23 cellular contexts compared by ENCODE assay signal in the genomic region with DNA sequence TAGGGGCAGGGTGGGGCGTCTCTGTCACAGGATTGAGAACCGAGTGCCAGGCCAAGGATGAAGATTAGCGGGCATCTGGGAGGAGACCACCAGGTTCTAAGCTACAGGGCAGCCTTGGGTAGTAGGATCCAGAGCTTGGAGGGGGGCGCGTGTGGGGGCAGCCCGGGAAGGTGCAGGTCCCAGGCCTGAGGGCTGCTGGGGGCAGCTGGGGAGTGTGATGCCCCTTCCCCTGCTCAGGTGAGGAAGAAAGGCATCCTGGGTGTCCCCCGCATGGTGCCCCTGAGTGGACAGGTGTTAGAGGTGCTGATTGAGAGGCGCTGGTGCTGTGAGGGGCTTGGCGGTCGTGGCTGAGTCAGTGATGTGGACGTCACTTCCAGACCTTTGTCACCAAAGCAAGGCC.
"Had no signal": no experiment of that assay in that cellular context is flagged by ENCODE, and none has a peak within 500 bp of the region (broad histone marks: within the 10 kb centered on the region; RNA-seq: fewer than 3 reads in every experiment).

No MANE protein-coding gene starts in this region.

- H3K27me3 ChIP-seq: cardiac muscle cell, foreskin keratinocyte had no signal

- H3K27ac ChIP-seq: cardiac muscle cell, foreskin keratinocyte, lower lobe of right lung, tibial artery had no signal

- H3K4me2 ChIP-seq: smooth muscle cell had no signal

- H3K4me3 ChIP-seq: cardiac muscle cell, lower lobe of right lung, smooth muscle cell, tibial artery had no signal

- H3K36me3 ChIP-seq: cardiac muscle cell, lower lobe of right lung, tibial artery had no signal

- H3K9me3 Mint-ChIP-seq: activated B cell treated with CpG ODN at 0.5 μM for 24 hours; activated naive CD8-positive, alpha-beta T cell treated with anti-CD3 and anti-CD28 coated beads for 36 hours; activated T-cell treated with anti-CD3 and anti-CD28 coated beads, Interleukin-2, amount 50 U/mL, for 4 hours; activated T-helper 2 cell treated with anti-CD3 and anti-CD28 coated beads, Interferon-gamma antibody, Interleukin-2, Interleukin-4, amounts not matched to agents 10 μg/mL and 5 μg/mL and 100 μg/mL, durations not matched to agents 14 hours and 24 hours and 36 hours had no signal

- ATAC-seq: activated CD4-positive, alpha-beta T cell treated with anti-CD3 and anti-CD28 coated beads for 36 hours; activated T-cell treated with anti-CD3 and anti-CD28 coated beads, Interleukin-2, amount 50 U/mL, for 4 hours; lower lobe of right lung; T-helper 17 cell had no signal

- H3K27me3 Mint-ChIP-seq: activated CD4-positive, alpha-beta T cell treated with anti-CD3 and anti-CD28 coated beads for 36 hours; activated naive CD8-positive, alpha-beta T cell treated with anti-CD3 and anti-CD28 coated beads for 36 hours had no signal

- H3K4me1 ChIP-seq: lower lobe of right lung, tibial artery had no signal

- H3K4me1 Mint-ChIP-seq: activated B cell treated with CpG ODN at 0.5 μM for 24 hours; activated CD4-positive, alpha-beta T cell treated with anti-CD3 and anti-CD28 coated beads for 36 hours; activated naive CD8-positive, alpha-beta T cell treated with anti-CD3 and anti-CD28 coated beads for 36 hours had no signal

- DNase-seq: activated B cell treated with CpG ODN at 0.5 μM for 24 hours; activated CD4-positive, alpha-beta T cell treated with anti-CD3 and anti-CD28 coated beads for 36 hours; activated CD4-positive, alpha-beta T cell treated with anti-CD3 and anti-CD28 coated beads, Interleukin-2, amount 50 U/mL, for 4 hours; activated CD8-positive, alpha-beta memory T cell treated with anti-CD3 and anti-CD28 coated beads for 24 hours; activated CD8-positive, alpha-beta memory T cell treated with anti-CD3 and anti-CD28 coated beads, Interleukin-2, amount 50 U/mL, for 4 hours; activated naive CD4-positive, alpha-beta T cell treated with Interleukin-2 at 50 U/mL for 16 hours; activated naive CD8-positive, alpha-beta T cell treated with anti-CD3 and anti-CD28 coated beads for 36 hours; activated T-cell treated with anti-CD3 and anti-CD28 coated beads, Interleukin-2, amount 50 U/mL, for 4 hours; amniotic stem cell; effector CD4-positive, alpha-beta T cell; foreskin keratinocyte; kidney; lower lobe of right lung; stimulated activated CD4-positive, alpha-beta T cell treated with anti-CD3 and anti-CD28 coated beads, Interleukin-15, amount 100 ng/mL, for 24 hours; stimulated activated CD8-positive, alpha-beta memory T cell treated with anti-CD3 and anti-CD28 coated beads, Interleukin-4, amount 100 ng/mL, for 48 hours; stimulated activated naive CD4-positive, alpha-beta T cell treated with Interleukin-2 at 50 U/mL for 16 hours; substantia nigra; SW 1271; T-helper 17 cell had no signal

- H3K9me3 ChIP-seq: lower lobe of right lung, tibial artery had no signal

- H3K27ac Mint-ChIP-seq: activated B cell treated with CpG ODN at 0.5 μM for 24 hours; activated CD4-positive, alpha-beta T cell treated with anti-CD3 and anti-CD28 coated beads for 36 hours; activated naive CD8-positive, alpha-beta T cell treated with anti-CD3 and anti-CD28 coated beads for 36 hours; activated T-helper 2 cell treated with anti-CD3 and anti-CD28 coated beads, Interferon-gamma antibody, Interleukin-2, Interleukin-4, amounts not matched to agents 10 μg/mL and 5 μg/mL and 100 μg/mL, durations not matched to agents 14 hours and 24 hours and 36 hours; T-helper 17 cell had no signal

- H3K36me3 Mint-ChIP-seq: activated naive CD8-positive, alpha-beta T cell treated with anti-CD3 and anti-CD28 coated beads for 36 hours had no signal

- H3K4me3 Mint-ChIP-seq: activated B cell treated with CpG ODN at 0.5 μM for 24 hours; activated CD4-positive, alpha-beta T cell treated with anti-CD3 and anti-CD28 coated beads for 36 hours; activated naive CD8-positive, alpha-beta T cell treated with anti-CD3 and anti-CD28 coated beads for 36 hours; activated T-cell treated with anti-CD3 and anti-CD28 coated beads, Interleukin-2, amount 50 U/mL, for 4 hours; T-helper 17 cell had no signal
